Comparison of ENCODE assay signal across 18 cellular contexts in the genomic region with DNA sequence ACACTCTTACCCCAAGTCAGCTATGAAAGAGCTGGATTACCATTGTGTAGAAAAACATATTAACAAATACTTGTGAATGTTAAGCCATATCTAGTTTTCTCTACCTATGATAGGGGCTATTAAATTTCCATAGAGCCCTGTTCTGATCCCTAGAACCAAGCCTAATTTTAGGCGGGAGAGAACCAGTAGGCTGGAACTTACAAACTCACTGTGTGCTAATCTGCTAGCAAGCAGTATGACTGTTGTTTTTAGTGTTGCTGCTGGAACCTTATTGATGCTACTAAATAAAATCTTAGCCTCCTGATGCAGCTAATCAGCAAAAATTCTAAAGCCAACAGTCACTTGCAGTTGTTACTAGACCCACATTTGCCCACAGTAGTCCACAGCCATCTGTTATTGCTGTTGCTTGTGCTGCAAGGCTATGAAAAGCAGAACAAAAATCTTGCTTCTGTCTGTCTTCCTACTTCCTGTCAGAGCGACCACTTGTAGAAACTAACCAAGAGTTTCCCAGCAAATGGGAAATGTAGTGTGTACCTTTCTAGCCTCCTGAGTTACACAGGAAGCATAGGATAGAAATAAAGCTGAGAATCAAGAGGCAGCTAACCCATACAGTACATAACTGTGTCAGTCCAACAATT.
A peak's percentile ranks its signal among the peaks of the same experiment; 100 is the strongest.
DNase-seq lines count a peak whose midpoint lies in the region; ATAC-seq, FAIRE-seq and TF ChIP-seq lines count a peak whose summit lies in the region.
"Had no signal": no experiment of that assay in that cellular context is flagged by ENCODE, and none has a peak within 500 bp of the region (broad histone marks: within the 10 kb centered on the region; RNA-seq: fewer than 3 reads in every experiment).

No MANE protein-coding gene starts in this region.

- H3K4me2 ChIP-seq in mammary epithelial cell (ENCODE audit: insufficient read depth, low read depth, low read length) (no peak overlapping the region), endothelial cell of umbilical vein (ENCODE audit: insufficient read depth, low read length) (no peak overlapping the region)

- 100% methylated on average over 2 of the region's 2 CpGs for WGBS in mammary epithelial cell (ENCODE audit: low coverage, missing lambda C conversion rate)

- H3K79me2 ChIP-seq in mammary epithelial cell (ENCODE audit: insufficient read depth, low read length), result no peaks in the 10 kb centered on the region
- H3K79me2 ChIP-seq in endothelial cell of umbilical vein (ENCODE audit: control insufficient read depth, insufficient read depth, low read length), result no peaks in the 10 kb centered on the region

- H3K27me3 Mint-ChIP-seq in MCF 10A (ENCODE audit: insufficient read depth, unreplicated experiment), result no peaks in the 10 kb centered on the region
- H3K27me3 Mint-ChIP-seq in activated CD8-positive, alpha-beta memory T cell treated with anti-CD3 and anti-CD28 coated beads, Interleukin-2, amount 10 ng/mL, durations not matched to agents 7 days and 5 days, result no peaks in the 10 kb centered on the region
- H3K27me3 Mint-ChIP-seq: activated CD4-positive, alpha-beta T cell treated with anti-CD3 and anti-CD28 coated beads for 36 hours; activated T-cell treated with anti-CD3 and anti-CD28 coated beads, Interleukin-2, amount 50 U/mL, for 24 hours had no signal

- intact Hi-C loops in mammary epithelial cell (cut with micrococcal nuclease) (no loop called here), MCF 10A (cut with micrococcal nuclease) (no loop called here), endothelial cell of umbilical vein (cut with micrococcal nuclease) (loop anchor here (2.0 kb wide), 1 partner anchor 327 kb away; no protein-coding TSS in a partner anchor), kidney (cut with DNase I) (no loop called here)

- no peak for TF ChIP-seq CTCF in mammary epithelial cell (conservative IDR thresholded peaks at IDR 0.05 in 1 of 2, IDR thresholded peaks at IDR 0.05 in 1 of 2; ENCODE audit: extremely low read depth in 1 of 2, insufficient read depth in 1 of 2, low read depth in 1 of 2, low read length in 2 of 2)
- TF ChIP-seq CTCF in MCF 10A (IDR thresholded peaks at IDR 0.05; ENCODE audit: unreplicated experiment), result no peak
- no peak for TF ChIP-seq CTCF in endothelial cell of umbilical vein (IDR thresholded peaks at IDR 0.05; ENCODE audit: extremely low read depth in 1 of 2, insufficient read depth in 1 of 2, low read depth in 1 of 2, low read length in 2 of 2)
- TF ChIP-seq CTCF in kidney (IDR thresholded peaks at IDR 0.05; ENCODE audit: borderline replicate concordance, extremely low read depth, insufficient read depth), result no peak

- CTCF ChIA-PET in mammary epithelial cell (lab: Charles Lee; ENCODE audit: low non-redundant PET), result no interaction called here
- CTCF ChIA-PET in MCF 10A (lab: Yijun Ruan, JAX), result no interaction called here
- CTCF ChIA-PET in endothelial cell of umbilical vein (lab: Charles Lee), result interaction anchor here (0.8 to 1.7 kb wide), 3 partner anchors 11 to 369 kb away, joined by 3 to 5 read pairs (median 3); partner anchors contain the start of gene ARL4A
- CTCF ChIA-PET in activated CD8-positive, alpha-beta memory T cell treated with anti-CD3 and anti-CD28 coated beads, Interleukin-2, amount 10 ng/mL, durations not matched to agents 7 days and 5 days (lab: Charles Lee), result no interaction called here

- H3K4me3 ChIP-seq in mammary epithelial cell (replicated peaks in 1 of 3; ENCODE audit: insufficient read depth in 1 of 3, low read depth in 2 of 3, low read length in 3 of 3) (no peak overlapping the region), endothelial cell of umbilical vein (replicated peaks in 1 of 3; ENCODE audit: insufficient read depth in 1 of 3, low read depth in 1 of 3, low read length in 3 of 3) (no peak overlapping the region), kidney (ENCODE audit: low read length in 2 of 2) (no peak overlapping the region)
- H3K4me3 ChIP-seq: adrenal gland, SK-N-MC, tibial nerve had no signal

- no peaks in the 10 kb centered on the region for H3K4me1 ChIP-seq in mammary epithelial cell (ENCODE audit: insufficient read depth, low read length)
- H3K4me1 ChIP-seq in endothelial cell of umbilical vein (ENCODE audit: control insufficient read depth, extremely low read depth, insufficient read depth, low read length), result peaks cover 18% of the 10 kb centered on the region
- no peaks in the 10 kb centered on the region for H3K4me1 ChIP-seq in kidney (ENCODE audit: control insufficient read depth in 1 of 2, insufficient read depth in 1 of 2, low read depth in 1 of 2, low read length in 2 of 2)
- H3K4me1 ChIP-seq: adrenal gland had no signal

- TF ChIP-seq POLR2A in endothelial cell of umbilical vein (IDR thresholded peaks at IDR 0.05; ENCODE audit: low read depth, low read length), result no peak

- H3K9me3 ChIP-seq in mammary epithelial cell (replicated peaks; ENCODE audit: insufficient read depth, low read length), result no peaks in the 10 kb centered on the region
- H3K9me3 ChIP-seq in endothelial cell of umbilical vein (replicated peaks; ENCODE audit: control insufficient read depth, insufficient read depth, low read length), result no peaks in the 10 kb centered on the region
- no peaks in the 10 kb centered on the region for H3K9me3 ChIP-seq in kidney (ENCODE audit: control insufficient read depth in 1 of 2, low read length in 2 of 2)
- H3K9me3 ChIP-seq: adrenal gland, tibial nerve had no signal

- DNase-seq in mammary epithelial cell (no peak), MCF 10A (ENCODE audit: unreplicated experiment) (no peak), NCI-H69 (lab: John Stamatoyannopoulos, UW) (peak; percentile 33), endothelial cell of umbilical vein (ENCODE audit: low read depth, low spot score) (peak; percentile 15), kidney (no peak)
- DNase-seq in activated CD8-positive, alpha-beta memory T cell treated with anti-CD3 and anti-CD28 coated beads, Interleukin-2, amount 10 ng/mL, durations not matched to agents 7 days and 5 days, result no peak
- DNase-seq: activated CD4-positive, alpha-beta T cell treated with anti-CD3 and anti-CD28 coated beads for 36 hours; activated T-cell treated with anti-CD3 and anti-CD28 coated beads, Interleukin-2, amount 50 U/mL, for 24 hours; adrenal gland; DMS 273 treated with DMSO at 0.1 percent for 48 hours; NCI-H524 treated with DMSO at 0.1 percent for 48 hours had no signal

- H4K20me1 ChIP-seq in mammary epithelial cell (ENCODE audit: insufficient read depth, low read length) (no peaks in the 10 kb centered on the region), endothelial cell of umbilical vein (replicated peaks; ENCODE audit: control insufficient read depth, extremely low read depth, insufficient read depth, low read length) (no peaks in the 10 kb centered on the region)

- no peak for ATAC-seq in activated CD8-positive, alpha-beta memory T cell treated with anti-CD3 and anti-CD28 coated beads, Interleukin-2, amount 10 ng/mL, durations not matched to agents 7 days and 5 days
- no peak for ATAC-seq in GM18858 (IDR thresholded peaks at IDR 0.05; ENCODE audit: unreplicated experiment)
- no peak for ATAC-seq in HG02852 (IDR thresholded peaks at IDR 0.05; ENCODE audit: unreplicated experiment)
- ATAC-seq: activated CD4-positive, alpha-beta T cell treated with anti-CD3 and anti-CD28 coated beads for 36 hours; esophagus mucosa; left lobe of liver had no signal

- BruUV-seq in mammary epithelial cell (replicated peaks; lab: Mats Ljungman, UMichigan), result no TSS peak
- BruUV-seq in MCF 10A (replicated peaks; lab: Mats Ljungman, UMichigan), result no TSS peak
- BruUV-seq in endothelial cell of umbilical vein (replicated peaks; lab: Mats Ljungman, UMichigan), result no TSS peak

- dilution Hi-C loops in mammary epithelial cell (cut with HindIII; ENCODE audit: low sequenced_read_pairs) (no loop called here), endothelial cell of umbilical vein (cut with MboI; ENCODE audit: extremely low pct_ligation_motif_present, low sequenced_read_pairs) (no loop called here)

- H3K9ac ChIP-seq in mammary epithelial cell (ENCODE audit: insufficient read depth, low read length) (no peak overlapping the region), endothelial cell of umbilical vein (replicated peaks; ENCODE audit: extremely low read depth, insufficient read depth, low read length) (no peak overlapping the region), kidney (ENCODE audit: low read length in 2 of 2) (no peak overlapping the region)

- H3K27ac ChIP-seq in mammary epithelial cell (ENCODE audit: insufficient read depth, low read depth, low read length) (no peak overlapping the region), endothelial cell of umbilical vein (ENCODE audit: insufficient read depth, low read depth, low read length) (no peak overlapping the region), kidney (ENCODE audit: low read depth in 2 of 2, low read length in 2 of 2) (no peak overlapping the region)
- H3K27ac ChIP-seq: adrenal gland, SK-N-MC had no signal

- no peak overlapping the region for H3K27ac Mint-ChIP-seq in MCF 10A (ENCODE audit: low read depth, unreplicated experiment)
- H3K27ac Mint-ChIP-seq in activated CD8-positive, alpha-beta memory T cell treated with anti-CD3 and anti-CD28 coated beads, Interleukin-2, amount 10 ng/mL, durations not matched to agents 7 days and 5 days, result no peak overlapping the region
- H3K27ac Mint-ChIP-seq: activated CD4-positive, alpha-beta T cell treated with anti-CD3 and anti-CD28 coated beads for 36 hours; activated T-cell treated with anti-CD3 and anti-CD28 coated beads, Interleukin-2, amount 50 U/mL, for 24 hours; nephron had no signal

- no peaks in the 10 kb centered on the region for H3K9me3 Mint-ChIP-seq in MCF 10A (ENCODE audit: unreplicated experiment)
- peaks cover 4% of the 10 kb centered on the region for H3K9me3 Mint-ChIP-seq in activated CD8-positive, alpha-beta memory T cell treated with anti-CD3 and anti-CD28 coated beads, Interleukin-2, amount 10 ng/mL, durations not matched to agents 7 days and 5 days (ENCODE audit: low read depth)
- H3K9me3 Mint-ChIP-seq: activated T-cell treated with anti-CD3 and anti-CD28 coated beads, Interleukin-2, amount 50 U/mL, for 24 hours; nephron had no signal

- POLR2A ChIA-PET in MCF 10A (lab: Yijun Ruan, JAX) (interaction anchor here (1.3 kb wide), 1 partner anchor 10 kb away, joined by 3 read pairs; no protein-coding TSS in a partner anchor), endothelial cell of umbilical vein (lab: Charles Lee) (no interaction called here)

- FAIRE-seq in endothelial cell of umbilical vein (lab: Jason Lieb, UNC) (no peak), kidney (lab: Jason Lieb, UNC) (no peak)

- H3K9me1 ChIP-seq in endothelial cell of umbilical vein (replicated peaks; ENCODE audit: control insufficient read depth, extremely low read depth, insufficient read depth, low read length), result no peaks in the 10 kb centered on the region

- no peaks in the 10 kb centered on the region for H3K27me3 ChIP-seq in mammary epithelial cell (ENCODE audit: insufficient read depth, low read length)
- H3K27me3 ChIP-seq in endothelial cell of umbilical vein (ENCODE audit: control insufficient read depth in 2 of 2, insufficient read depth in 2 of 2, low read length in 2 of 2), result no peaks in the 10 kb centered on the region
- H3K27me3 ChIP-seq: adrenal gland, tibial nerve had no signal

- no peaks in the 10 kb centered on the region for H3K36me3 Mint-ChIP-seq in MCF 10A (ENCODE audit: insufficient read depth, unreplicated experiment)
- peaks cover 11% of the 10 kb centered on the region for H3K36me3 Mint-ChIP-seq in activated CD8-positive, alpha-beta memory T cell treated with anti-CD3 and anti-CD28 coated beads, Interleukin-2, amount 10 ng/mL, durations not matched to agents 7 days and 5 days

- no peaks in the 10 kb centered on the region for H3K36me3 ChIP-seq in mammary epithelial cell (ENCODE audit: insufficient read depth, low read length)
- H3K36me3 ChIP-seq in endothelial cell of umbilical vein (ENCODE audit: control insufficient read depth in 2 of 2, extremely low read depth in 1 of 2, insufficient read depth in 2 of 2, low read length in 2 of 2), result no peaks in the 10 kb centered on the region
- H3K36me3 ChIP-seq in kidney (ENCODE audit: control insufficient read depth in 1 of 2, insufficient read depth in 2 of 2, low read length in 2 of 2), result no peaks in the 10 kb centered on the region
- H3K36me3 ChIP-seq: adrenal gland, tibial nerve had no signal

- no peaks in the 10 kb centered on the region for H3K4me1 Mint-ChIP-seq in MCF 10A (ENCODE audit: insufficient read depth, unreplicated experiment)
- H3K4me1 Mint-ChIP-seq in activated CD8-positive, alpha-beta memory T cell treated with anti-CD3 and anti-CD28 coated beads, Interleukin-2, amount 10 ng/mL, durations not matched to agents 7 days and 5 days, result peaks cover 19% of the 10 kb centered on the region
- H3K4me1 Mint-ChIP-seq: nephron had no signal

- in situ Hi-C loops in mammary epithelial cell (cut with MboI; ENCODE audit: low sequenced_read_pairs in 2 of 2), result no loop called here

- no peak overlapping the region for H3K4me3 Mint-ChIP-seq in MCF 10A (ENCODE audit: unreplicated experiment)
- no peak overlapping the region for H3K4me3 Mint-ChIP-seq in activated CD8-positive, alpha-beta memory T cell treated with anti-CD3 and anti-CD28 coated beads, Interleukin-2, amount 10 ng/mL, durations not matched to agents 7 days and 5 days
- H3K4me3 Mint-ChIP-seq: activated CD4-positive, alpha-beta T cell treated with anti-CD3 and anti-CD28 coated beads for 36 hours; activated T-cell treated with anti-CD3 and anti-CD28 coated beads, Interleukin-2, amount 50 U/mL, for 24 hours; nephron had no signal

- H2AFZ ChIP-seq in mammary epithelial cell (ENCODE audit: low read depth, low read length) (peak overlapping the region; percentile 1), endothelial cell of umbilical vein (ENCODE audit: low read depth, low read length) (peak overlapping the region; percentile 1)

Comparison
In these comparisons a context has a peak if more than half of its experiments do, and no peak if none do; other contexts are left out.
1. DNase-seq: peak in NCI-H69 (single experiment) and endothelial cell of umbilical vein (single experiment); none in mammary epithelial cell (single experiment), MCF 10A (single experiment), kidney (single experiment) and activated CD8-positive, alpha-beta memory T cell treated with anti-CD3 and anti-CD28 coated beads, Interleukin-2, amount 10 ng/mL, durations not matched to agents 7 days and 5 days (single experiment).